In genomic region chr1:51843948-51844347, GRCh38 we compare ENCODE assay signal across 11 cellular contexts.
A peak's percentile ranks its signal among the peaks of the same experiment; 100 is the strongest.
DNase-seq lines count a peak whose midpoint lies in the region; ATAC-seq lines count a peak whose summit lies in the region.
"Had no signal": no experiment of that assay in that cellular context is flagged by ENCODE, and none has a peak within 500 bp of the region (broad histone marks: within the 10 kb centered on the region; RNA-seq: fewer than 3 reads in every experiment).

No MANE protein-coding gene starts in this region.

- ATAC-seq in HG02623 (IDR thresholded peaks at IDR 0.05; ENCODE audit: unreplicated experiment): no peak

- H3K9me3 Mint-ChIP-seq in T-helper 1 cell treated with Interleukin-12 subunit alpha and Interleukin-12 subunit beta and Interleukin-4 antibody, amounts not matched to agents 30 μg/mL and 1 μg/mL, for 36 hours: no peaks in the 10 kb centered on the region

- no peaks in the 10 kb centered on the region for H3K27me3 Mint-ChIP-seq in T-helper 1 cell treated with Interleukin-12 subunit alpha and Interleukin-12 subunit beta and Interleukin-4 antibody, amounts not matched to agents 30 μg/mL and 1 μg/mL, for 36 hours (ENCODE audit: low read depth)

- H3K36me3 Mint-ChIP-seq in T-helper 1 cell treated with Interleukin-12 subunit alpha and Interleukin-12 subunit beta and Interleukin-4 antibody, amounts not matched to agents 30 μg/mL and 1 μg/mL, for 36 hours (ENCODE audit: low read depth): peaks cover 25% of the 10 kb centered on the region

- DNase-seq in stimulated activated CD4-positive, alpha-beta T cell treated with anti-CD3 and anti-CD28 coated beads, Interleukin-1b, Interleukin-23, amount 100 ng/mL, for 48 hours: peak; percentile 37
- no peak for DNase-seq in stimulated activated CD4-positive, alpha-beta T cell treated with anti-CD3 and anti-CD28 coated beads, Interleukin-4, amount 100 ng/mL, for 24 hours
- peak; percentile 33 for DNase-seq in iPS-NIHi11 (ENCODE audit: low spot score)
- no peak for DNase-seq in NCI-H748 treated with DMSO at 0.1 percent for 48 hours (lab: John Stamatoyannopoulos, UW)
- no peak for DNase-seq in NCI-H2081 (lab: John Stamatoyannopoulos, UW)
- DNase-seq: central memory CD4-positive, alpha-beta T cell; foreskin fibroblast; NCI-H1694; SIG-M5 had no signal

- H3K4me1 Mint-ChIP-seq in T-helper 1 cell treated with Interleukin-12 subunit alpha and Interleukin-12 subunit beta and Interleukin-4 antibody, amounts not matched to agents 30 μg/mL and 1 μg/mL, for 36 hours (ENCODE audit: low read depth): peaks cover 18% of the 10 kb centered on the region

- H3K4me3 Mint-ChIP-seq in T-helper 1 cell treated with Interleukin-12 subunit alpha and Interleukin-12 subunit beta and Interleukin-4 antibody, amounts not matched to agents 30 μg/mL and 1 μg/mL, for 36 hours: no peak overlapping the region

- peak overlapping the region; percentile 10 for H3K27ac Mint-ChIP-seq in T-helper 1 cell treated with Interleukin-12 subunit alpha and Interleukin-12 subunit beta and Interleukin-4 antibody, amounts not matched to agents 30 μg/mL and 1 μg/mL, for 36 hours

Comparison
In these comparisons a context has a peak if more than half of its experiments do, and no peak if none do; other contexts are left out.
1. DNase-seq: peak in stimulated activated CD4-positive, alpha-beta T cell treated with anti-CD3 and anti-CD28 coated beads, Interleukin-1b, Interleukin-23, amount 100 ng/mL, for 48 hours (single experiment) and iPS-NIHi11 (single experiment); none in stimulated activated CD4-positive, alpha-beta T cell treated with anti-CD3 and anti-CD28 coated beads, Interleukin-4, amount 100 ng/mL, for 24 hours (single experiment), NCI-H748 treated with DMSO at 0.1 percent for 48 hours (single experiment) and NCI-H2081 (0 of 2).